8 cellular contexts compared by ENCODE assay signal in genomic region chr17:14737984-14738651, GRCh38.
A peak's percentile ranks its signal among the peaks of the same experiment; 100 is the strongest.
DNase-seq lines count a peak whose midpoint lies in the region; TF ChIP-seq lines count a peak whose summit lies in the region.

No MANE protein-coding gene starts in this region.

- H4K8ac ChIP-seq in H9 (replicated peaks; ENCODE audit: insufficient read length, low read depth, low read length): no peak overlapping the region

- H2BK15ac ChIP-seq in H9 (ENCODE audit: low read depth, low read length): no peak overlapping the region

- H3K4me1 Mint-ChIP-seq in H9 (peaks cover 21 to 28% of the 10 kb centered on the region in 2 experiments), glutamatergic neuron (ENCODE audit: low read depth, unreplicated experiment) (peaks cover 29% of the 10 kb centered on the region)

- H2BK20ac ChIP-seq in H9 (ENCODE audit: low read depth, low read length, poor library complexity, severe bottlenecking): no peak overlapping the region

- H3K27me3 Mint-ChIP-seq in H9 (ENCODE audit: low read depth) (no peaks in the 10 kb centered on the region), glutamatergic neuron (ENCODE audit: unreplicated experiment) (no peaks in the 10 kb centered on the region)

- no peaks in the 10 kb centered on the region for H3K36me3 Mint-ChIP-seq in H9 (ENCODE audit: insufficient read depth in 1 of 3, low read depth in 3 of 3)
- H3K36me3 Mint-ChIP-seq in glutamatergic neuron (ENCODE audit: unreplicated experiment): peaks cover 4% of the 10 kb centered on the region

- no peaks in the 10 kb centered on the region for H3K27me3 ChIP-seq in H9 (ENCODE audit: insufficient read depth, low read length)

- TF ChIP-seq CTCF in AG09309 (IDR thresholded peaks at IDR 0.05; ENCODE audit: control insufficient read depth, insufficient read depth, low read depth, low read length, missing control alignments) (peak; percentile 39), H9 (conservative IDR thresholded peaks at IDR 0.05) (peak; percentile 57), glutamatergic neuron (IDR thresholded peaks at IDR 0.05; ENCODE audit: partially characterized antibody, unreplicated experiment) (peak; percentile 61)

- no peak overlapping the region for H4K5ac ChIP-seq in H9 (ENCODE audit: insufficient read length, low read depth, low read length)

- no peak overlapping the region for H2BK5ac ChIP-seq in H9 (ENCODE audit: insufficient read length, low read length)

- no peaks in the 10 kb centered on the region for H3K79me1 ChIP-seq in H9 (ENCODE audit: insufficient read depth, low read depth, low read length, poor library complexity, severe bottlenecking)

- H3K4me3 ChIP-seq in AG09309 (ENCODE audit: control insufficient read depth, low read depth, low read length): no peak overlapping the region

- no peak overlapping the region for H3K23ac ChIP-seq in H9 (ENCODE audit: insufficient read length, low read depth, low read length)

- H3K4me3 Mint-ChIP-seq in H9 (no peak overlapping the region), glutamatergic neuron (ENCODE audit: unreplicated experiment) (no peak overlapping the region)

- peak overlapping the region in 1 of 3 experiments; percentile 75; a peak in 1 of 7 replicates for H3K27ac Mint-ChIP-seq in H9
- peak overlapping the region; percentile 73 for H3K27ac Mint-ChIP-seq in glutamatergic neuron (ENCODE audit: unreplicated experiment)

- no peak overlapping the region for H3K14ac ChIP-seq in H9 (ENCODE audit: insufficient read depth, low read length)

- H4K91ac ChIP-seq in H9 (ENCODE audit: insufficient read length, low read depth, low read length): no peak overlapping the region

- H2BK120ac ChIP-seq in H9 (ENCODE audit: low read depth, low read length, poor library complexity, severe bottlenecking): no peak overlapping the region

- no peaks in the 10 kb centered on the region for H3K9me3 ChIP-seq in H9 (ENCODE audit: control insufficient read depth, low read depth, low read length)

- H2BK12ac ChIP-seq in H9 (ENCODE audit: insufficient read length, low read depth, low read length): no peak overlapping the region

- H3K79me2 ChIP-seq in H9 (ENCODE audit: insufficient read depth, low read length): no peaks in the 10 kb centered on the region

- H3K9me3 Mint-ChIP-seq in H9 (no peaks in the 10 kb centered on the region), glutamatergic neuron (ENCODE audit: unreplicated experiment) (no peaks in the 10 kb centered on the region)

- H3K9ac ChIP-seq in H9 (ENCODE audit: extremely low read depth, insufficient read length, low read length): no peak overlapping the region

- no CpG with 5 or more reads among the region's 12 CpGs for WGBS in H9 (ENCODE audit: extremely low coverage, insufficient read length, low lambda C conversion rate)

- H3K4me1 ChIP-seq in H9 (ENCODE audit: insufficient read depth, low read length): no peaks in the 10 kb centered on the region; the same call in 1 of the 2 replicates

- H3K27ac ChIP-seq in H9 (ENCODE audit: insufficient read length, low read depth, low read length): no peak overlapping the region

- no peaks in the 10 kb centered on the region for H4K20me1 ChIP-seq in H9 (ENCODE audit: control insufficient read depth, insufficient read depth, insufficient read length)

- no peak overlapping the region for H3K18ac ChIP-seq in H9 (ENCODE audit: insufficient read length, low read depth, low read length)

- H2AK5ac ChIP-seq in H9 (ENCODE audit: insufficient read length, low read length): no peak overlapping the region

- no peak overlapping the region for H3K4ac ChIP-seq in H9 (ENCODE audit: low read depth, low read length)

- H3T11ph ChIP-seq in H9 (ENCODE audit: low read length): no peak overlapping the region

- H3K23me2 ChIP-seq in H9 (ENCODE audit: insufficient read length, low read depth, low read length, poor library complexity, severe bottlenecking): no peaks in the 10 kb centered on the region

- peak; percentile 98 for DNase-seq in AG09309 (ENCODE audit: low read depth)
- peak; percentile 44 for DNase-seq in H9
- peak; percentile 94 for DNase-seq in RPMI7951 (ENCODE audit: low read depth)
- DNase-seq in glutamatergic neuron: peak; percentile 53
- DNase-seq in smooth muscle cell of the brain vasculature (ENCODE audit: low read depth, low spot score): peak; percentile 73
- DNase-seq in OCI-M2 (lab: John Stamatoyannopoulos, UW; ENCODE audit: unreplicated experiment): no peak
- no peak for DNase-seq in activated CD4-positive, alpha-beta T cell treated with anti-CD3 and anti-CD28 coated beads, Interleukin-2, amount 50 U/mL, for 48 hours
- no peak for DNase-seq in NCI-H774 (lab: John Stamatoyannopoulos, UW)

- no peak overlapping the region for H2AFZ ChIP-seq in H9 (ENCODE audit: low read length)

- H3K4me2 ChIP-seq in H9 (ENCODE audit: insufficient read depth, insufficient read length, low read length): no peak overlapping the region

- H3K56ac ChIP-seq in H9 (ENCODE audit: insufficient read length, low read depth, low read length): no peak overlapping the region

Comparison
In these comparisons a context has a peak if more than half of its experiments do, and no peak if none do; other contexts are left out.
1. DNase-seq: peak in AG09309 (single experiment), H9 (single experiment), RPMI7951 (single experiment), glutamatergic neuron (single experiment) and smooth muscle cell of the brain vasculature (single experiment); none in OCI-M2 (single experiment), activated CD4-positive, alpha-beta T cell treated with anti-CD3 and anti-CD28 coated beads, Interleukin-2, amount 50 U/mL, for 48 hours (0 of 2) and NCI-H774 (single experiment).
2. Peak in every context shown above with its lines, with median percentiles within 50 percentile points of each other: CTCF ChIP-seq.